ENCODE assay signal across 8 cellular contexts in genomic region chr6:28400122-28400451, GRCh38. TPM values are rescaled to one million over a fixed set of nuclear protein-coding genes. Genes with fewer than 3 reads are reported as not detected.
A peak's percentile ranks its signal among the peaks of the same experiment; 100 is the strongest.
DNase-seq lines count a peak whose midpoint lies in the region; ATAC-seq, FAIRE-seq and TF ChIP-seq lines count a peak whose summit lies in the region.

No MANE protein-coding gene starts in this region.

- TF ChIP-seq CTCF in GM12865 (IDR thresholded peaks at IDR 0.05; ENCODE audit: insufficient read depth, low read depth, low read length, missing control alignments) (no peak), gastroesophageal sphincter (IDR thresholded peaks at IDR 0.05) (no peak), gastrocnemius medialis (IDR thresholded peaks at IDR 0.05 in 4 of 5, conservative IDR thresholded peaks at IDR 0.05 in 1 of 5) (no peak)

- peak overlapping the region; percentile 85 for H3K4me3 Mint-ChIP-seq in activated CD4-positive, alpha-beta memory T cell treated with anti-CD3 and anti-CD28 coated beads for 36 hours

- 23 to 28% methylated on average over 3 to 8 of the region's 8 CpGs for WGBS in gastroesophageal sphincter (ENCODE audit: low coverage in 1 of 2), 2 donors

- no peak for TF ChIP-seq EP300 in gastroesophageal sphincter (IDR thresholded peaks at IDR 0.05)

- H3K36me3 Mint-ChIP-seq in activated CD4-positive, alpha-beta memory T cell treated with anti-CD3 and anti-CD28 coated beads for 36 hours: peaks cover 25% of the 10 kb centered on the region

- intact Hi-C loops in activated CD4-positive, alpha-beta memory T cell treated with anti-CD3 and anti-CD28 coated beads for 36 hours (cut with micrococcal nuclease): no loop called here
- intact Hi-C loops in gastrocnemius medialis (cut with DNase I; ENCODE audit: low total_unique reads): no loop called here

- H3K27me3 ChIP-seq in gastroesophageal sphincter (peaks cover 14% of the 10 kb centered on the region), gastrocnemius medialis (peaks cover 0 to 13% (median 2%) of the 10 kb centered on the region in 3 donors)

- H3K9me3 Mint-ChIP-seq in activated CD4-positive, alpha-beta memory T cell treated with anti-CD3 and anti-CD28 coated beads for 36 hours: peaks cover 2% of the 10 kb centered on the region

- FAIRE-seq in urothelium cell line (lab: Jason Lieb, UNC): no peak

- in situ Hi-C loops in gastrocnemius medialis (cut with MboI; ENCODE audit: low sequenced_read_pairs in 4 of 4): no loop called here

- POLR2A ChIA-PET in activated CD4-positive, alpha-beta memory T cell treated with anti-CD3 and anti-CD28 coated beads for 36 hours (lab: Charles Lee): no interaction called here

- peaks cover 0 to 46% (median 10%) of the 10 kb centered on the region in 3 donors for H3K4me1 ChIP-seq in gastroesophageal sphincter
- H3K4me1 ChIP-seq in gastrocnemius medialis: peaks cover 6% of the 10 kb centered on the region in 2 donors

- peaks cover 29% of the 10 kb centered on the region for H3K4me1 Mint-ChIP-seq in activated CD4-positive, alpha-beta memory T cell treated with anti-CD3 and anti-CD28 coated beads for 36 hours (ENCODE audit: low read depth)

- H3K9me3 ChIP-seq in gastroesophageal sphincter (no peaks in the 10 kb centered on the region), gastrocnemius medialis (no peaks in the 10 kb centered on the region)

- DNase-seq in GM12865 (ENCODE audit: low read depth) (no peak), gastrocnemius medialis (no peak), urothelium cell line (ENCODE audit: low spot score) (no peak), dedifferentiated amniotic fluid mesenchymal stem cell (ENCODE audit: extremely low spot score) (no peak), NCI-H2081 treated with DMSO at 0.1 percent for 48 hours (lab: John Stamatoyannopoulos, UW) (no peak), SHP77 (lab: John Stamatoyannopoulos, UW) (no peak)
- DNase-seq in activated CD4-positive, alpha-beta memory T cell treated with anti-CD3 and anti-CD28 coated beads for 36 hours: no peak

- H3K27ac ChIP-seq in gastroesophageal sphincter (peak overlapping the region in 3 of 4 donors; percentile 66 to 79 (median 70)), gastrocnemius medialis (peak overlapping the region in 1 of 4 donors; percentile 3)

- peak overlapping the region; percentile 84 for H3K27ac Mint-ChIP-seq in activated CD4-positive, alpha-beta memory T cell treated with anti-CD3 and anti-CD28 coated beads for 36 hours

- TF ChIP-seq POLR2A in gastroesophageal sphincter (IDR thresholded peaks at IDR 0.05): no peak
- TF ChIP-seq POLR2A in gastrocnemius medialis (IDR thresholded peaks at IDR 0.05): no peak

- H3K4me3 ChIP-seq in GM12865 (ENCODE audit: low read depth, low read length) (peak overlapping the region; percentile 96), gastroesophageal sphincter (peak overlapping the region; percentile 87 to 90), gastrocnemius medialis (peak overlapping the region; percentile 61 to 72 (median 70))

- ATAC-seq in gastroesophageal sphincter (no peak), gastrocnemius medialis (no peak)

- CTCF ChIA-PET in activated CD4-positive, alpha-beta memory T cell treated with anti-CD3 and anti-CD28 coated beads for 36 hours (lab: Charles Lee): no interaction called here

- H3K36me3 ChIP-seq in gastroesophageal sphincter (peaks cover 0 to 24% of the 10 kb centered on the region in 2 donors), gastrocnemius medialis (no peaks in the 10 kb centered on the region)

- peaks cover 26% of the 10 kb centered on the region for H3K27me3 Mint-ChIP-seq in activated CD4-positive, alpha-beta memory T cell treated with anti-CD3 and anti-CD28 coated beads for 36 hours

RNA-seq across cellular contexts. Expression of gene ZSCAN12, which starts 0.5 kb away (rescaled TPM):
- total RNA-seq in activated CD4-positive, alpha-beta memory T cell treated with anti-CD3 and anti-CD28 coated beads for 36 hours: 1 to 10 TPM; 4.1 to 4.4 TPM
- total RNA-seq in gastroesophageal sphincter (1 to 10 TPM; 5.6 to 8.6 (median 6.0) TPM), gastrocnemius medialis (1 to 10 TPM in 1 of 4 donors, under 1 TPM in 3; 0.42 to 1.9 (median 0.63) TPM)

RNA-seq across cellular contexts. Expression of gene ZSCAN23, which starts 43.2 kb away (rescaled TPM):
- 1 to 10 TPM in 1 of 2 experiments, under 1 TPM in 1; 0.83 to 1.1 TPM for total RNA-seq in activated CD4-positive, alpha-beta memory T cell treated with anti-CD3 and anti-CD28 coated beads for 36 hours
- total RNA-seq in gastroesophageal sphincter (1 to 10 TPM; 2.6 to 8.1 (median 2.8) TPM), gastrocnemius medialis (under 1 TPM in 2 of 4 donors, not detected in 2; 0.25 to 0.62 TPM)

RNA-seq across cellular contexts. Expression of gene ZKSCAN3, which starts 50.3 kb away (rescaled TPM):
- 1 to 10 TPM; 2.2 to 2.7 TPM for total RNA-seq in activated CD4-positive, alpha-beta memory T cell treated with anti-CD3 and anti-CD28 coated beads for 36 hours
- total RNA-seq in gastroesophageal sphincter: 1 to 10 TPM; 4.4 to 9.8 (median 6.9) TPM
- total RNA-seq in gastrocnemius medialis: 1 to 10 TPM; 1.5 to 4.5 (median 2.4) TPM
